25 cellular contexts compared by ENCODE assay signal in the genomic region with DNA sequence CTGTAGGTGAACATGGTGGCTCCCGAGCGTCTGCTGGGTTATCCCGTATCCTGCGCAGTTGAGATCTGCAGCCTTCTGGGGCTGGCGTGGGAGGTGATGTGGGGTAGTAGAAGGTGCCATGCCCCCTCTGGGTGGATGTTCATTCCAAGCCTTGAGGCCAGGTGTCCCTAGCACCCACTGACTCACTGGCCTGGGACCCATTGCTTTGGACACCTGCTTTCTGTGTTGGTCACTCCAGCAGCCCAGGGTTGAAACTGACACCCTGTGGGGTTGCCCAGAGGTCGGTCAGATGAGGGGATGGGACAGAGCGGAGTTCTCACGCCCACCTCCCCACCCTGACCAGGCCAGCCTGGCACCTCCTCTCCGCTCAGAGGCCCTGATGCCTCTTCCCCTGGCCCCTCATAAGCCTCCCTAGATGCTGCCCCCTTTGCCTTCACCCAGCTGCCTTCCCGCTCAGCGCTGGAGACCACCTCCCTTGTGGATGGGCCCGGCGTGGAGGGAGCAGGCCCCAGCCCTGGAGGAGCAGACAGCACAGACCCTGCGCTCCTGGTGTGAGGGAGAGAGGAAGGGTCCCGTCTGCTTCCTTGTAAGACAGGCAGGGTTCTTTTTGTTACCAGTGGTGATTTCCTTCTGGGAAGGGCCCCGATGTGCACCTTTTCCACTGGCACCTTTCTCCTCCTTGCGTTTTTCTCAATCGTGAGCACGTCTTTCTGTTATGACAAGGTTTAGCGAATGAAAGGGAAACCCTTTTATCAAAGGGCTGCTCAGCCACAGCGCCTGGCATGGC. TPM values are rescaled to one million over a fixed set of nuclear protein-coding genes. Genes with fewer than 3 reads are reported as not detected.
DNase-seq lines count a peak whose midpoint lies in the region; ATAC-seq, FAIRE-seq and TF ChIP-seq lines count a peak whose summit lies in the region.
"Had no signal": no experiment of that assay in that cellular context is flagged by ENCODE, and none has a peak within 500 bp of the region (broad histone marks: within the 10 kb centered on the region; RNA-seq: fewer than 3 reads in every experiment).

No MANE protein-coding gene starts in this region.

- no peaks in the 10 kb centered on the region for H3K36me3 ChIP-seq in heart left ventricle
- no peaks in the 10 kb centered on the region for H3K36me3 ChIP-seq in kidney (ENCODE audit: control insufficient read depth in 1 of 2, insufficient read depth in 2 of 2, low read length in 2 of 2)

- TF ChIP-seq CTCF in heart left ventricle (IDR thresholded peaks at IDR 0.05) (no peak), kidney (IDR thresholded peaks at IDR 0.05; ENCODE audit: borderline replicate concordance, extremely low read depth, insufficient read depth) (no peak), retinal pigment epithelial cell (conservative IDR thresholded peaks at IDR 0.05; ENCODE audit: low read depth, low read length) (no peak)

- TF ChIP-seq POLR2A in heart left ventricle (IDR thresholded peaks at IDR 0.05) = no peak

- H3K4me1 ChIP-seq in heart left ventricle (peaks cover 0 to 71% (median 18%) of the 10 kb centered on the region in 12 donors), kidney (ENCODE audit: control insufficient read depth in 1 of 2, insufficient read depth in 1 of 2, low read depth in 1 of 2, low read length in 2 of 2) (peaks cover 0 to 7% of the 10 kb centered on the region in 2 donors)

- H3K27ac ChIP-seq in heart left ventricle (peak overlapping the region in 11 of 12 donors; percentile 43 to 98 (median 90)), kidney (ENCODE audit: low read depth in 2 of 2, low read length in 2 of 2) (no peak overlapping the region)

- H3K27me3 ChIP-seq in heart left ventricle = peaks cover 0 to 24% (median 9%) of the 10 kb centered on the region in 9 donors

- 73 to 76% (median 75%) methylated on average over 21 of the region's 21 CpGs for WGBS in heart left ventricle, 4 donors

- FAIRE-seq in kidney (lab: Jason Lieb, UNC) = no peak
- FAIRE-seq: GM12878, GM19239, HepG2 had no signal

- H3K4me3 ChIP-seq in heart left ventricle (peak overlapping the region in 8 of 12 donors; percentile 50 to 80 (median 66)), kidney (ENCODE audit: low read length in 2 of 2) (no peak overlapping the region), retinal pigment epithelial cell (ENCODE audit: low read length) (peak overlapping the region; percentile 62)
- H3K4me3 ChIP-seq: GM12878 had no signal

- DNase-seq in heart left ventricle = peak in 2 of 5 donors; percentile 25 to 54
- DNase-seq in left cardiac atrium = no peak
- peak; percentile 67 for DNase-seq in kidney
- no peak for DNase-seq in retinal pigment epithelial cell (ENCODE audit: low read depth)
- DNase-seq in NCI-H1048 (lab: John Stamatoyannopoulos, UW) = no peak
- DNase-seq: 8988T; CD4-positive, alpha-beta T cell; DMS53; EL; KG1; MV-4-11; NCI-H1417 treated with DMSO at 0.1 percent for 48 hours; NCI-H187 treated with DMSO at 0.1 percent for 48 hours; NCI-H2227 treated with DMSO at 0.1 percent for 48 hours; NCI-H510A treated with DMSO at 0.1 percent for 48 hours; NCI-H82; PC-3; RPMI8226 had no signal

- H3K9me3 ChIP-seq in heart left ventricle (no peaks in the 10 kb centered on the region), kidney (ENCODE audit: control insufficient read depth in 1 of 2, low read length in 2 of 2) (no peaks in the 10 kb centered on the region)

- ATAC-seq in heart left ventricle = no peak
- no peak for ATAC-seq in left cardiac atrium
- no peak for ATAC-seq in GM18907 (IDR thresholded peaks at IDR 0.05; ENCODE audit: unreplicated experiment)
- no peak for ATAC-seq in GM21576 (IDR thresholded peaks at IDR 0.05; ENCODE audit: unreplicated experiment)
- no peak for ATAC-seq in HG02610 (IDR thresholded peaks at IDR 0.05; ENCODE audit: unreplicated experiment)
- ATAC-seq: GM12878, PC-3 had no signal

- intact Hi-C loops in heart left ventricle (cut with DNase I) = no loop called here
- intact Hi-C loops in left cardiac atrium (cut with DNase I) = no loop called here
- intact Hi-C loops in kidney (cut with DNase I) = no loop called here

- no peak overlapping the region for H3K9ac ChIP-seq in kidney (ENCODE audit: low read length in 2 of 2)

RNA-seq across cellular contexts. Expression of gene DOK7, which starts 2.0 kb away (rescaled TPM):
- total RNA-seq in heart left ventricle (10 to 100 TPM; 27.7 to 75.1 (median 39.7) TPM), left cardiac atrium (10 to 100 TPM; 21.5 to 38.2 TPM), kidney (7.0 TPM)
- polyA plus RNA-seq in heart left ventricle (10 to 100 TPM; 59.1 to 89.5 TPM), kidney (ENCODE audit: insufficient read depth, low read depth, low replicate concordance) (1.2 TPM)
- total RNA-seq: CD4-positive, alpha-beta T cell had no signal
- polyA plus RNA-seq: AG04450 had no signal

RNA-seq across cellular contexts. Expression of gene HGFAC, which starts 23.3 kb away (rescaled TPM):
- under 1 TPM in 5 of 9 donors, not detected in 4; 0.19 to 0.65 (median 0.47) TPM for total RNA-seq in heart left ventricle
- polyA plus RNA-seq in heart left ventricle = under 1 TPM; 0.11 to 0.73 TPM
- under 1 TPM; 0.34 to 0.38 TPM for total RNA-seq in left cardiac atrium
- total RNA-seq in kidney = 1.6 TPM
- 0.86 TPM for polyA plus RNA-seq in kidney (ENCODE audit: insufficient read depth, low read depth, low replicate concordance)
- polyA plus RNA-seq: AG04450, GM12878 had no signal

Comparison
In these comparisons a context has a peak if more than half of its experiments do, and no peak if none do; other contexts are left out.
1. H3K27ac ChIP-seq: peak in heart left ventricle (11 of 12); none in kidney (0 of 2).
2. H3K4me3 ChIP-seq: peak in heart left ventricle (8 of 12) and retinal pigment epithelial cell (single experiment); none in kidney (0 of 2).